In the genomic region with DNA sequence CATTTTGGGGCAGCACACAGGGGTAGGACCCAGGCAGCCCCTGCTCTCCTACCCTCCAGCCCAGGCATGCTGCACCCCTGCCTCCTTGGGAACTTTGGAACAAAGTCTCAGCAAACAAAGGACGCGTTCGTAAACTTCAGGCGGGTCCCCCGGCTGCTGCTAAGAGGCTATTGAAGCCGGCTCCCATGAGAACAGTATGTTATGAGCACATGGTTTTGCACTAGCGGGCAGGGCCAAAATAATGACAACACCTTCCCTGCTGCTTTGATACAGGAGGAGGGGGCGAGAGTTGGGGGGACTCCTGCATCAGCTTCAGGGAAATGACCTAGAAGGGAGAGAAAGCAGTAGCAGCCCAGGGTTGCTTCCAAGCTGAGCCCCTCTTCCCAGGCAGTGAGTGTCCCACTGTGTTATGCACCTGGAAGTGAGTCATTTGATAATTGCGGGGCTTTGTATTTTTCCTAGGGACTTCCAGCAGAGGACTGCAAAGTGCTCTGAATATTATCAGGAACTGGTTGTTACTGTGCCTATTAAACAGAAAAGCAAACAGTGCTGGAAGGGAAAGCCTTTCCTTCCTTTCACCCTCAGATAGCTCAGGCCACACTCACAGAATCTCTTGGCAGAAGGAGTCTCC, we compare ENCODE assay signal across 9 cellular contexts. TPM values are rescaled to one million over a fixed set of nuclear protein-coding genes. Genes with fewer than 3 reads are reported as not detected.
DNase-seq lines count a peak whose midpoint lies in the region; ATAC-seq, FAIRE-seq and TF ChIP-seq lines count a peak whose summit lies in the region.
"Had no signal": no experiment of that assay in that cellular context is flagged by ENCODE, and none has a peak within 500 bp of the region (broad histone marks: within the 10 kb centered on the region; RNA-seq: fewer than 3 reads in every experiment).

No MANE protein-coding gene starts in this region.

- CTCF ChIA-PET in AG04450 (lab: Charles Lee): interaction anchor here (0.8 to 2.1 kb wide), 5 partner anchors 20 to 57 kb away, joined by 3 to 13 read pairs (median 3); partner anchors contain the start of gene CFAP58

- no peaks in the 10 kb centered on the region for H3K27me3 Mint-ChIP-seq in type B pancreatic cell

- DNase-seq in AG04450 (ENCODE audit: low read depth, low spot score): no peak
- DNase-seq in NCI-H1092 treated with DMSO at 0.1 percent for 48 hours (lab: John Stamatoyannopoulos, UW): peak; percentile 62
- DNase-seq in bronchial epithelial cell (ENCODE audit: low read depth): peak; percentile 67
- DNase-seq in lower lobe of right lung: no peak
- DNase-seq in type B pancreatic cell (ENCODE audit: extremely low spot score, unreplicated experiment): no peak
- DNase-seq in AG08395 (ENCODE audit: low spot score): no peak

- H3K36me3 Mint-ChIP-seq in type B pancreatic cell: peaks cover 3% of the 10 kb centered on the region

- peak overlapping the region; percentile 96 for H3K27ac Mint-ChIP-seq in type B pancreatic cell

- ATAC-seq in lower lobe of right lung (peak; percentile 2 to 52), HG03520 (IDR thresholded peaks at IDR 0.05; ENCODE audit: unreplicated experiment) (no peak), HG02870 (IDR thresholded peaks at IDR 0.05; ENCODE audit: unreplicated experiment) (no peak)
- ATAC-seq: activated naive CD4-positive, alpha-beta T cell treated with anti-CD3 and anti-CD28 coated beads, Interleukin-2, amount 50 U/mL, for 72 hours had no signal

- peak overlapping the region; percentile 85 for H3K4me3 Mint-ChIP-seq in type B pancreatic cell

- TF ChIP-seq CTCF in AG04450 (IDR thresholded peaks at IDR 0.05; ENCODE audit: low read depth, low read length) (no peak), bronchial epithelial cell (IDR thresholded peaks at IDR 0.05; ENCODE audit: insufficient read depth, low read length, severe bottlenecking) (no peak), lower lobe of right lung (IDR thresholded peaks at IDR 0.05) (no peak), type B pancreatic cell (conservative IDR thresholded peaks at IDR 0.05) (no peak)

- H3K27me3 ChIP-seq in AG04450 (ENCODE audit: control insufficient read depth, insufficient read depth, low read length): no peaks in the 10 kb centered on the region
- no peaks in the 10 kb centered on the region for H3K27me3 ChIP-seq in bronchial epithelial cell (ENCODE audit: control insufficient read depth, insufficient read depth, low read length)
- no peaks in the 10 kb centered on the region for H3K27me3 ChIP-seq in lower lobe of right lung (ENCODE audit: low read depth)

- H3K36me3 ChIP-seq in bronchial epithelial cell (ENCODE audit: control insufficient read depth, insufficient read depth, low read length) (peaks cover 23% of the 10 kb centered on the region), lower lobe of right lung (no peaks in the 10 kb centered on the region)

- no peaks in the 10 kb centered on the region for H3K9me3 Mint-ChIP-seq in type B pancreatic cell
- H3K9me3 Mint-ChIP-seq: activated naive CD4-positive, alpha-beta T cell treated with anti-CD3 and anti-CD28 coated beads, Interleukin-2, amount 50 U/mL, for 72 hours had no signal

- POLR2A ChIA-PET in AG04450 (lab: Yijun Ruan, JAX): interaction anchor here (1.6 kb wide), 1 partner anchor 31 kb away, joined by 6 read pairs; no protein-coding TSS in a partner anchor

- H3K9me3 ChIP-seq in AG04450 (ENCODE audit: control insufficient read depth, insufficient read depth, low read length) (no peaks in the 10 kb centered on the region), lower lobe of right lung (no peaks in the 10 kb centered on the region)

- H3K27ac ChIP-seq in AG04450 (ENCODE audit: low read depth, low read length) (peak overlapping the region; percentile 96), lower lobe of right lung (peak overlapping the region; percentile 99)

- no peak for FAIRE-seq in bronchial epithelial cell (lab: Jason Lieb, UNC)

- peaks cover 100% of the 10 kb centered on the region for H3K4me1 ChIP-seq in lower lobe of right lung

- H3K4me1 Mint-ChIP-seq in type B pancreatic cell (ENCODE audit: unreplicated experiment): peaks cover 73% of the 10 kb centered on the region

- intact Hi-C loops in lower lobe of right lung (cut with DNase I): no loop called here

- H3K4me3 ChIP-seq in AG04450 (ENCODE audit: low read depth, low read length) (peak overlapping the region; percentile 4; the same call in 1 of the 2 replicates), bronchial epithelial cell (ENCODE audit: low read depth, low read length) (no peak overlapping the region), lower lobe of right lung (peak overlapping the region; percentile 25)

RNA-seq across cellular contexts. Expression of gene ITPRIP, which starts 6.9 kb away (rescaled TPM):
- 18.8 and 22.9 TPM in 2 replicates for polyA plus RNA-seq in AG04450 (2011; rRNA removed)
- 22.2 and 25.4 TPM in 2 replicates for polyA minus RNA-seq in AG04450 (2011; rRNA and poly(A)+ RNA removed)
- total RNA-seq in bronchial epithelial cell (12.9 and 30.7 TPM in 2 replicates), lower lobe of right lung (37.0 TPM), type B pancreatic cell (ENCODE audit: low replicate concordance) (8.5 and 19.9 TPM in 2 replicates)

RNA-seq across cellular contexts. Expression of gene CFAP58, which starts 22.3 kb away (rescaled TPM):
- 0.35 and 0.51 TPM in 2 replicates for polyA plus RNA-seq in AG04450 (2011; rRNA removed)
- polyA minus RNA-seq in AG04450 (2011; rRNA and poly(A)+ RNA removed): 0.35 and 0.78 TPM in 2 replicates
- 0.53 and 1.2 TPM in 2 replicates for total RNA-seq in bronchial epithelial cell
- total RNA-seq in lower lobe of right lung: 1.1 TPM
- 0.24 and 0.34 TPM in 2 replicates for total RNA-seq in type B pancreatic cell (ENCODE audit: low replicate concordance)

Comparison
In these comparisons a context has a peak if more than half of its experiments do, and no peak if none do; other contexts are left out.
1. DNase-seq: peak in NCI-H1092 treated with DMSO at 0.1 percent for 48 hours (single experiment) and bronchial epithelial cell (single experiment); none in AG04450 (single experiment), lower lobe of right lung (single experiment), type B pancreatic cell (single experiment) and AG08395 (single experiment).
2. ATAC-seq: peak in lower lobe of right lung (2 of 2); none in HG03520 (single experiment) and HG02870 (single experiment).